Comparison of ENCODE assay signal across 8 cellular contexts in genomic region chr17:30116345-30116660, GRCh38. TPM values are rescaled to one million over a fixed set of nuclear protein-coding genes. Genes with fewer than 3 reads are reported as not detected.
DNase-seq lines count a peak whose midpoint lies in the region; ATAC-seq and TF ChIP-seq lines count a peak whose summit lies in the region.

No MANE protein-coding gene starts in this region.

- H3K27me3 ChIP-seq in Caco-2 (replicated peaks; ENCODE audit: control insufficient read depth, insufficient read depth, low read length) (no peaks in the 10 kb centered on the region), Loucy (ENCODE audit: insufficient read depth, low read length, poor library complexity, severe bottlenecking) (no peaks in the 10 kb centered on the region), endocrine pancreas (ENCODE audit: control insufficient read depth, insufficient read depth, low read length) (no peaks in the 10 kb centered on the region), neuronal stem cell (ENCODE audit: control insufficient read depth in 3 of 3, insufficient read depth in 3 of 3, low read depth in 1 of 3, low read length in 3 of 3) (no peaks in the 10 kb centered on the region)

- H3K9me3 ChIP-seq in Caco-2 (no peaks in the 10 kb centered on the region), Loucy (ENCODE audit: insufficient read depth, low read depth, low read length) (no peaks in the 10 kb centered on the region), endocrine pancreas (ENCODE audit: control insufficient read depth, low read length) (no peaks in the 10 kb centered on the region), neuronal stem cell (replicated peaks in 1 of 2; ENCODE audit: control insufficient read depth in 2 of 2, insufficient read depth in 1 of 2, low read depth in 1 of 2, low read length in 2 of 2) (no peaks in the 10 kb centered on the region)

- H3K4me3 ChIP-seq in Caco-2 (ENCODE audit: low read depth, low read length), result peak overlapping the region; percentile 67
- peak overlapping the region; percentile 92 for H3K4me3 ChIP-seq in Loucy (ENCODE audit: low read length, poor library complexity, severe bottlenecking)
- H3K4me3 ChIP-seq in endocrine pancreas (ENCODE audit: control insufficient read depth, insufficient read depth, low read length), result peak overlapping the region; percentile 94
- H3K4me3 ChIP-seq in neuronal stem cell (ENCODE audit: low read length in 2 of 2), result peak overlapping the region; percentile 66 to 89

- no peak overlapping the region for H4K91ac ChIP-seq in neuronal stem cell (ENCODE audit: low read depth, low read length, poor library complexity)

- peaks cover 46% of the 10 kb centered on the region for H3K36me3 Mint-ChIP-seq in Caco-2 (ENCODE audit: insufficient read depth, unreplicated experiment)

- H2BK15ac ChIP-seq in neuronal stem cell (ENCODE audit: low read length), result no peak overlapping the region

- H4K20me1 ChIP-seq in Loucy (ENCODE audit: insufficient read depth, low read length, poor library complexity, severe bottlenecking), result peaks cover 24% of the 10 kb centered on the region

- peak overlapping the region; percentile 92 for H3K18ac ChIP-seq in neuronal stem cell (ENCODE audit: low read length)

- 0 out of 2 replicates have a peak, but pooled peaks cover 5% of the 10 kb centered on the region for H3F3A ChIP-seq in Loucy (ENCODE audit: low read depth)

- peak overlapping the region; percentile 92 for H3K4me2 ChIP-seq in Loucy (ENCODE audit: low read depth, low read length, poor library complexity, severe bottlenecking)
- peak overlapping the region; percentile 73 for H3K4me2 ChIP-seq in neuronal stem cell (ENCODE audit: insufficient read depth, low read length, poor library complexity, severe bottlenecking)

- H3K4ac ChIP-seq in neuronal stem cell (ENCODE audit: low read length), result no peak overlapping the region

- no CpG with 5 or more reads among the region's 10 CpGs for WGBS in neuronal stem cell (ENCODE audit: extremely low coverage in 2 of 2, insufficient read length in 2 of 2, insufficient replicate concordance in 1 of 2), 2 donors

- H2AFZ ChIP-seq in Loucy (ENCODE audit: low read length) (peak overlapping the region; percentile 84), neuronal stem cell (ENCODE audit: low read length) (peak overlapping the region; percentile 89)

- intact Hi-C loops in Caco-2 (cut with micrococcal nuclease; ENCODE audit: unreplicated experiment), result no loop called here

- no peak overlapping the region for H2AK5ac ChIP-seq in neuronal stem cell (ENCODE audit: low read depth, low read length)

- POLR2A ChIA-PET in Caco-2 (lab: Charles Lee), result no interaction called here

- DNase-seq in Caco-2, result no peak
- no peak for DNase-seq in neuronal stem cell (ENCODE audit: low spot score)
- DNase-seq in dedifferentiated amniotic fluid mesenchymal stem cell (ENCODE audit: extremely low spot score), result no peak
- no peak for DNase-seq in T-helper 9 cell
- DNase-seq in midbrain (lab: John Stamatoyannopoulos, UW), result no peak

- peaks cover 47% of the 10 kb centered on the region for H3K79me2 ChIP-seq in Loucy (ENCODE audit: insufficient read depth, low read length)

- peak overlapping the region; percentile 98 for H3K27ac Mint-ChIP-seq in Caco-2 (ENCODE audit: unreplicated experiment)

- no peaks in the 10 kb centered on the region for H3K9me3 Mint-ChIP-seq in Caco-2 (ENCODE audit: unreplicated experiment)

- H3K4me1 ChIP-seq in Caco-2, result peaks cover 9% of the 10 kb centered on the region
- H3K4me1 ChIP-seq in Loucy (ENCODE audit: insufficient read depth, low read length, poor library complexity, severe bottlenecking), result peaks cover 44% of the 10 kb centered on the region
- peaks cover 7% of the 10 kb centered on the region for H3K4me1 ChIP-seq in endocrine pancreas (ENCODE audit: control insufficient read depth, insufficient read depth, low read length)
- no peaks in the 10 kb centered on the region for H3K4me1 ChIP-seq in neuronal stem cell (ENCODE audit: control insufficient read depth in 2 of 2, insufficient read depth in 1 of 2, low read depth in 1 of 2, low read length in 2 of 2)

- peak overlapping the region; percentile 96 for H3K9ac ChIP-seq in Loucy (ENCODE audit: low read depth, low read length, poor library complexity, severe bottlenecking)
- peak overlapping the region; percentile 83 for H3K9ac ChIP-seq in endocrine pancreas (ENCODE audit: control insufficient read depth, insufficient read depth, low read length)
- no peak overlapping the region for H3K9ac ChIP-seq in neuronal stem cell (ENCODE audit: low read depth, low read length, poor library complexity)

- H3K27ac ChIP-seq in neuronal stem cell (replicated peaks; ENCODE audit: low read length), result peak overlapping the region; percentile 92

- TF ChIP-seq CTCF in Caco-2 (IDR thresholded peaks at IDR 0.05; ENCODE audit: insufficient read depth in 1 of 2, low read depth in 1 of 2, low read length in 1 of 2, severe bottlenecking in 1 of 2, unreplicated experiment in 1 of 2), result no peak
- no peak for TF ChIP-seq CTCF in Loucy (conservative IDR thresholded peaks at IDR 0.05; ENCODE audit: low read length)

- H3K27me3 Mint-ChIP-seq in Caco-2 (ENCODE audit: insufficient read depth, unreplicated experiment), result no peaks in the 10 kb centered on the region

- H2BK120ac ChIP-seq in neuronal stem cell (ENCODE audit: low read depth, low read length), result no peak overlapping the region

- peak overlapping the region; percentile 86 for H3K4me3 Mint-ChIP-seq in Caco-2 (ENCODE audit: unreplicated experiment)

- no peak for ATAC-seq in GM19328 (IDR thresholded peaks at IDR 0.05; ENCODE audit: unreplicated experiment)

- CTCF ChIA-PET in Caco-2 (lab: Charles Lee), result no interaction called here

- no peaks in the 10 kb centered on the region for H3K36me3 ChIP-seq in Caco-2 (ENCODE audit: control insufficient read depth, insufficient read depth, low read length)
- no peaks in the 10 kb centered on the region for H3K36me3 ChIP-seq in Loucy (ENCODE audit: insufficient read depth, low read length)
- H3K36me3 ChIP-seq in endocrine pancreas (ENCODE audit: control insufficient read depth, insufficient read depth, low read length), result no peaks in the 10 kb centered on the region
- H3K36me3 ChIP-seq in neuronal stem cell (replicated peaks in 1 of 2; ENCODE audit: control insufficient read depth in 2 of 2, insufficient read depth in 2 of 2, low read length in 2 of 2), result peaks cover 0 to 36% of the 10 kb centered on the region in 2 donors

- H3K79me1 ChIP-seq in neuronal stem cell (ENCODE audit: low read depth, low read length), result no peaks in the 10 kb centered on the region

- H2BK12ac ChIP-seq in neuronal stem cell (ENCODE audit: low read length), result no peak overlapping the region

- no peaks in the 10 kb centered on the region for H3K9me2 ChIP-seq in Loucy (replicated peaks; ENCODE audit: low read depth, low read length)

- H2BK5ac ChIP-seq in neuronal stem cell (ENCODE audit: low read length), result no peak overlapping the region

- H3K14ac ChIP-seq in neuronal stem cell (ENCODE audit: low read length), result no peak overlapping the region

- H3K4me1 Mint-ChIP-seq in Caco-2 (ENCODE audit: low read depth, unreplicated experiment), result peaks cover 16% of the 10 kb centered on the region

- H3K23ac ChIP-seq in neuronal stem cell (ENCODE audit: low read depth, low read length, poor library complexity), result peak overlapping the region; percentile 21

- H4K8ac ChIP-seq in neuronal stem cell (ENCODE audit: low read depth, low read length), result no peak overlapping the region

- TSS peak; percentile 98 for BruUV-seq in Caco-2 (replicated peaks; lab: Mats Ljungman, UMichigan)

RNA-seq across cellular contexts. Expression of gene NSRP1, which starts 0.3 kb away (rescaled TPM):
- 25.4 and 28.0 TPM in 2 replicates for total RNA-seq in Caco-2 (2022)
- 47.3 TPM for polyA plus RNA-seq in neuronal stem cell (2013, experiment 1 of 2)
- 48.8 TPM for polyA plus RNA-seq in neuronal stem cell (2013, experiment 2 of 2)
